Comparison of ENCODE assay signal across 9 cellular contexts in genomic region chr7:23712368-23713284, GRCh38. TPM values are rescaled to one million over a fixed set of nuclear protein-coding genes. Genes with fewer than 3 reads are reported as not detected.
A peak's percentile ranks its signal among the peaks of the same experiment; 100 is the strongest.
DNase-seq lines count a peak whose midpoint lies in the region; ATAC-seq and TF ChIP-seq lines count a peak whose summit lies in the region.
"Had no signal": no experiment of that assay in that cellular context is flagged by ENCODE, and none has a peak within 500 bp of the region (broad histone marks: within the 10 kb centered on the region; RNA-seq: fewer than 3 reads in every experiment).

No MANE protein-coding gene starts in this region.

- intact Hi-C loops in breast epithelium (cut with DNase I; ENCODE audit: low total_unique reads) (loop anchor here (10.0 kb wide), 1 partner anchor 128 kb away; no protein-coding TSS in a partner anchor), left lung (cut with DNase I) (loop anchor here in 1 of 2 donors (5.0 to 10.0 kb wide), 2 partner anchors 140 to 168 kb away; no protein-coding TSS in a partner anchor)

- H3K27me3 ChIP-seq in breast epithelium, result no peaks in the 10 kb centered on the region
- H3K27me3 ChIP-seq in left lung, result no peaks in the 10 kb centered on the region

- no peaks in the 10 kb centered on the region for H3K9me3 ChIP-seq in breast epithelium
- H3K9me3 ChIP-seq in left lung, result no peaks in the 10 kb centered on the region
- H3K9me3 ChIP-seq: HAP-1 had no signal

- TF ChIP-seq POLR2A in breast epithelium (IDR thresholded peaks at IDR 0.05), result no peak

- peak; percentile 82 for ATAC-seq in left lung
- no peak for ATAC-seq in HG03432 (IDR thresholded peaks at IDR 0.05; ENCODE audit: unreplicated experiment)

- H3K36me3 ChIP-seq in breast epithelium (no peaks in the 10 kb centered on the region), left lung (no peaks in the 10 kb centered on the region)
- H3K36me3 ChIP-seq: HAP-1 had no signal

- DNase-seq in AG20443 (ENCODE audit: low spot score) (peak; percentile 63), GM20000 (ENCODE audit: low spot score) (peak; percentile 77), NCI-H345 treated with DMSO at 0.1 percent for 48 hours (lab: John Stamatoyannopoulos, UW; ENCODE audit: unreplicated experiment) (peak; percentile 45), breast epithelium (ENCODE audit: low spot score in 2 of 2) (no peak), left lung (no peak), GM19238 (ENCODE audit: insufficient read length, low spot score) (no peak)
- no peak for DNase-seq in effector CD4-positive, alpha-beta T cell

- no peak for TF ChIP-seq CTCF in GM20000 (IDR thresholded peaks at IDR 0.05; ENCODE audit: extremely low read depth, missing control alignments)
- TF ChIP-seq CTCF in breast epithelium (IDR thresholded peaks at IDR 0.05), result peak in 2 of 3 donors; percentile 55 to 65
- TF ChIP-seq CTCF in left lung (IDR thresholded peaks at IDR 0.05), result peak; percentile 58 to 64

- H3K4me3 ChIP-seq in breast epithelium (no peak overlapping the region), left lung (no peak overlapping the region)
- H3K4me3 ChIP-seq: HAP-1 had no signal

- H3K27ac ChIP-seq in breast epithelium (no peak overlapping the region), left lung (no peak overlapping the region)

- H3K4me1 ChIP-seq in breast epithelium, result no peaks in the 10 kb centered on the region
- H3K4me1 ChIP-seq in left lung, result no peaks in the 10 kb centered on the region

RNA-seq across cellular contexts. Expression of gene STK31, which starts 2.6 kb away (rescaled TPM):
- total RNA-seq in breast epithelium (1 to 10 TPM in 2 of 3 donors, under 1 TPM in 1; 0.64 to 1.3 (median 1.2) TPM), left lung (1 to 10 TPM; 1.3 to 1.4 TPM)

RNA-seq across cellular contexts. Expression of gene FAM221A, which starts 32.6 kb away (rescaled TPM):
- total RNA-seq in breast epithelium (10 to 100 TPM; 12.2 to 18.1 (median 13.1) TPM), left lung (1 to 10 TPM; 7.6 to 9.3 TPM)

Comparison
In these comparisons a context has a peak if more than half of its experiments do, and no peak if none do; other contexts are left out.
1. DNase-seq: peak in AG20443 (single experiment), GM20000 (single experiment) and NCI-H345 treated with DMSO at 0.1 percent for 48 hours (single experiment); none in breast epithelium (0 of 2), left lung (0 of 2), GM19238 (single experiment) and effector CD4-positive, alpha-beta T cell (single experiment).